Comparison of ENCODE assay signal across 8 cellular contexts in genomic region chr17:48831549-48831883, GRCh38. TPM values are rescaled to one million over a fixed set of nuclear protein-coding genes. Genes with fewer than 3 reads are reported as not detected.
DNase-seq lines count a peak whose midpoint lies in the region; ATAC-seq and TF ChIP-seq lines count a peak whose summit lies in the region.

No MANE protein-coding gene starts in this region.

- intact Hi-C loops in IMR-90 (cut with micrococcal nuclease) = no loop called here

- no peaks in the 10 kb centered on the region for H3K9me3 Mint-ChIP-seq in chondrocyte (ENCODE audit: low read depth)

- BruUV-seq in IMR-90 (replicated peaks; lab: Mats Ljungman, UMichigan) = no TSS peak

- peak overlapping the region; percentile 84 for H3K9ac ChIP-seq in IMR-90 (ENCODE audit: low read depth, low read length)

- peak overlapping the region; percentile 76; the same call in 1 of the 2 replicates for H2AK5ac ChIP-seq in IMR-90 (ENCODE audit: low read depth, low read length)

- H3K27me3 Mint-ChIP-seq in chondrocyte (ENCODE audit: low read depth) = no peaks in the 10 kb centered on the region

- peaks cover 20% of the 10 kb centered on the region for H3K4me1 Mint-ChIP-seq in chondrocyte (ENCODE audit: low read depth)

- in situ Hi-C loops in IMR-90 (cut with MboI; ENCODE audit: low sequenced_read_pairs) = no loop called here

- peak overlapping the region; percentile 77; the same call in 1 of the 2 replicates for H3K23ac ChIP-seq in IMR-90 (ENCODE audit: low read depth, low read length)

- TF ChIP-seq RAD21 in IMR-90 (IDR thresholded peaks at IDR 0.05; ENCODE audit: low read length) = no peak

- H3K4ac ChIP-seq in IMR-90 (ENCODE audit: low read depth, low read length) = peak overlapping the region; percentile 83

- peak overlapping the region; percentile 77 for H3K14ac ChIP-seq in IMR-90 (replicated peaks; ENCODE audit: low read depth, low read length)

- H2BK20ac ChIP-seq in IMR-90 (ENCODE audit: low read depth, low read length) = no peak overlapping the region

- H2AK9ac ChIP-seq in IMR-90 (replicated peaks; ENCODE audit: low read depth, low read length, poor library complexity) = peak overlapping the region; percentile 95

- no peak for ATAC-seq in IMR-90 (ENCODE audit: low read depth)

- H3K56ac ChIP-seq in IMR-90 (ENCODE audit: extremely low read depth, insufficient read depth, low read length) = peak overlapping the region; percentile 16; the same call in 1 of the 2 replicates

- 0% methylated on average over 2 of the region's 8 CpGs; no CpG with 5 or more reads in 1 of the 2 experiments for WGBS in IMR-90 (ENCODE audit: extremely low coverage in 2 of 2, insufficient read length in 1 of 2), 2 experiments

- peak overlapping the region; percentile 99 for H3K27ac Mint-ChIP-seq in chondrocyte (ENCODE audit: unreplicated experiment)

- H3K4me1 ChIP-seq in IMR-90 (ENCODE audit: control insufficient read depth, insufficient read depth, low read length) (peaks cover 5% of the 10 kb centered on the region), muscle layer of duodenum (ENCODE audit: control insufficient read depth in 1 of 2, insufficient read depth in 2 of 2, low read length in 2 of 2) (peaks cover 15 to 21% of the 10 kb centered on the region in 2 donors)

- dilution Hi-C loops in IMR-90 (cut with HindIII; ENCODE audit: low sequenced_read_pairs, unreplicated experiment) = no loop called here

- H3K9me1 ChIP-seq in IMR-90 (ENCODE audit: insufficient read depth, low read length) = peaks cover 4% of the 10 kb centered on the region

- H4K20me1 ChIP-seq in IMR-90 (ENCODE audit: insufficient read depth, low read length) = peaks cover 18% of the 10 kb centered on the region; the same call in 1 of the 2 replicates

- H4K91ac ChIP-seq in IMR-90 (ENCODE audit: insufficient read depth, low read depth, low read length) = peak overlapping the region; percentile 72

- H2BK120ac ChIP-seq in IMR-90 (ENCODE audit: low read depth, low read length) = peak overlapping the region; percentile 41; the same call in 1 of the 2 replicates

- peak overlapping the region; percentile 100 for H2AFZ ChIP-seq in IMR-90 (replicated peaks; ENCODE audit: low read length, poor library complexity)

- H3K9me3 ChIP-seq in IMR-90 (ENCODE audit: control insufficient read depth, insufficient read depth, low read length) (no peaks in the 10 kb centered on the region), muscle layer of duodenum (ENCODE audit: control insufficient read depth in 1 of 2, low read length in 2 of 2) (no peaks in the 10 kb centered on the region)

- H4K5ac ChIP-seq in IMR-90 (ENCODE audit: low read depth, low read length) = peak overlapping the region; percentile 71

- TF ChIP-seq CTCF in 22Rv1 (IDR thresholded peaks at IDR 0.05) (no peak), IMR-90 (conservative IDR thresholded peaks at IDR 0.05; ENCODE audit: low read depth, low read length) (no peak), chondrocyte (IDR thresholded peaks at IDR 0.05) (no peak)

- H3K4me2 ChIP-seq in IMR-90 (ENCODE audit: low read depth, low read length) = peak overlapping the region; percentile 98

- peak overlapping the region; percentile 97 for H3K4me3 Mint-ChIP-seq in chondrocyte (ENCODE audit: unreplicated experiment)

- no peak for TF ChIP-seq POLR2A in IMR-90 (IDR thresholded peaks at IDR 0.05; ENCODE audit: low read depth, low read length)

- H3K36me3 Mint-ChIP-seq in chondrocyte (ENCODE audit: low read depth) = no peaks in the 10 kb centered on the region

- H2BK15ac ChIP-seq in IMR-90 (ENCODE audit: low read depth, low read length) = no peak overlapping the region

- no peaks in the 10 kb centered on the region for H3K36me3 ChIP-seq in IMR-90 (ENCODE audit: control insufficient read depth, insufficient read depth, low read length)
- H3K36me3 ChIP-seq in muscle layer of duodenum (ENCODE audit: control insufficient read depth in 1 of 2, insufficient read depth in 2 of 2, low read length in 2 of 2) = no peaks in the 10 kb centered on the region

- peaks cover 31 to 54% of the 10 kb centered on the region in 2 experiments for H3K79me1 ChIP-seq in IMR-90 (ENCODE audit: low read depth in 1 of 2, low read length in 2 of 2)

- H3K27ac ChIP-seq in 22Rv1 (peak overlapping the region; percentile 36; the same call in 1 of the 2 replicates), IMR-90 (ENCODE audit: insufficient read depth, low read length) (peak overlapping the region; percentile 87), muscle layer of duodenum (ENCODE audit: low read length) (peak overlapping the region; percentile 97)

- peak overlapping the region; percentile 95 for H3K4me3 ChIP-seq in IMR-90 (ENCODE audit: insufficient read depth, low read depth, low read length)
- H3K4me3 ChIP-seq in muscle layer of duodenum (ENCODE audit: low read depth in 1 of 2, low read length in 2 of 2) = peak overlapping the region; percentile 92 to 99

- CTCF ChIA-PET in IMR-90 (lab: Yijun Ruan, JAX) = interaction anchor here (1.2 to 1.5 kb wide), 2 partner anchors 12 to 47 kb away, joined by 3 to 7 read pairs; no protein-coding TSS in a partner anchor

- H3K27me3 ChIP-seq in IMR-90 (ENCODE audit: control insufficient read depth, insufficient read depth, low read length) = no peaks in the 10 kb centered on the region
- H3K27me3 ChIP-seq in muscle layer of duodenum (ENCODE audit: low read depth, low read length) = no peaks in the 10 kb centered on the region

- peak overlapping the region; percentile 82 for H3K18ac ChIP-seq in IMR-90 (ENCODE audit: low read depth, low read length)

- H2BK5ac ChIP-seq in IMR-90 (ENCODE audit: low read depth, low read length, poor library complexity, severe bottlenecking) = peak overlapping the region; percentile 88

- DNase-seq in IMR-90 (no peak), chondrocyte (ENCODE audit: low spot score) (no peak), iPS-NIHi7 (ENCODE audit: extremely low spot score) (no peak), NCI-H1694 (lab: John Stamatoyannopoulos, UW) (no peak), COR-L47 (lab: John Stamatoyannopoulos, UW) (no peak)
- no peak for DNase-seq in activated effector memory CD4-positive, alpha-beta T cell treated with anti-CD3 and anti-CD28 coated beads, Interleukin-2, amount 50 U/mL, for 16 hours

- H4K8ac ChIP-seq in IMR-90 (ENCODE audit: low read depth in 2 of 2, low read length in 2 of 2) = peak overlapping the region; percentile 12 to 88

- POLR2A ChIA-PET in IMR-90 (lab: Charles Lee; ENCODE audit: unreplicated experiment) = no interaction called here

TF ChIP-seq in IMR-90, 13 proteins besides CTCF, POLR2A, EP300 and RAD21:
- TF ChIP-seq NFE2L2 (IDR thresholded peaks at IDR 0.05; ENCODE audit: low read depth, low read length) = no peak
- TF ChIP-seq MXI1 (IDR thresholded peaks at IDR 0.05; ENCODE audit: borderline replicate concordance, low read depth, low read length) = no peak
- TF ChIP-seq FOS (IDR thresholded peaks at IDR 0.05; ENCODE audit: low read depth, low read length) = no peak
- TF ChIP-seq ELK1 (IDR thresholded peaks at IDR 0.05; ENCODE audit: borderline replicate concordance, low read depth, low read length) = no peak
- no peak for TF ChIP-seq RFX5 (IDR thresholded peaks at IDR 0.05; ENCODE audit: low read depth, low read length)
- TF ChIP-seq SMC3 (IDR thresholded peaks at IDR 0.05; ENCODE audit: low read depth, low read length) = no peak
- no peak for TF ChIP-seq BHLHE40 (IDR thresholded peaks at IDR 0.05; ENCODE audit: low read depth, low read length)
- TF ChIP-seq, protein P1, sequence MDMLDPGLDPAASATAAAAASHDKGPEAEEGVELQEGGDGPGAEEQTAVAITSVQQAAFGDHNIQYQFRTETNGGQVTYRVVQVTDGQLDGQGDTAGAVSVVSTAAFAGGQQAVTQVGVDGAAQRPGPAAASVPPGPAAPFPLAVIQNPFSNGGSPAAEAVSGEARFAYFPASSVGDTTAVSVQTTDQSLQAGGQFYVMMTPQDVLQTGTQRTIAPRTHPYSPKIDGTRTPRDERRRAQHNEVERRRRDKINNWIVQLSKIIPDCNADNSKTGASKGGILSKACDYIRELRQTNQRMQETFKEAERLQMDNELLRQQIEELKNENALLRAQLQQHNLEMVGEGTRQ (IDR thresholded peaks at IDR 0.05; ENCODE audit: low read depth, low read length) = no peak
- no peak for TF ChIP-seq MAZ (IDR thresholded peaks at IDR 0.05; ENCODE audit: borderline replicate concordance, low read depth, low read length)
- TF ChIP-seq CHD1 (IDR thresholded peaks at IDR 0.05; ENCODE audit: low read depth, low read length) = no peak
- no peak for TF ChIP-seq MAFK (IDR thresholded peaks at IDR 0.05; ENCODE audit: low read depth, low read length)
- TF ChIP-seq RCOR1 (IDR thresholded peaks at IDR 0.05; ENCODE audit: insufficient replicate concordance, low read length) = no peak
- no peak for TF ChIP-seq CEBPB (IDR thresholded peaks at IDR 0.05; ENCODE audit: low read depth, low read length)

RNA-seq across cellular contexts. Expression of gene CALCOCO2, which starts 0.7 kb away (rescaled TPM):
- 32.2 and 53.4 TPM in 2 replicates for total RNA-seq in IMR-90 (2012; rRNA removed)
- polyA plus RNA-seq in IMR-90 (2012; rRNA removed) = 31.1 and 35.9 TPM in 2 replicates
- polyA plus RNA-seq in IMR-90 (2012; cell fraction: cytosol; rRNA removed) = 6.7 and 15.7 TPM in 2 replicates
- polyA plus RNA-seq in IMR-90 (2012; cell fraction: nucleus; rRNA removed; ENCODE audit: low replicate concordance) = 7.9 and 49.3 TPM in 2 replicates
- total RNA-seq in chondrocyte = 72.4 to 97.9 TPM (median 76.5 TPM) in 3 replicates

RNA-seq across cellular contexts. Expression of gene TTLL6, which starts 14.5 kb away (rescaled TPM):
- total RNA-seq in IMR-90 (2012; rRNA removed) = not detected in 2 replicates
- not detected in 2 replicates for polyA plus RNA-seq in IMR-90 (2012; rRNA removed)
- polyA plus RNA-seq in IMR-90 (2012; cell fraction: cytosol; rRNA removed) = not detected in 2 replicates
- polyA plus RNA-seq in IMR-90 (2012; cell fraction: nucleus; rRNA removed; ENCODE audit: low replicate concordance) = 0.07 and 0.21 TPM in 2 replicates
- not detected in 3 replicates for total RNA-seq in chondrocyte

Comparison
In these comparisons a context has a peak if more than half of its experiments do, and no peak if none do; other contexts are left out.
1. H3K27ac ChIP-seq: peak in every context shown above with its lines; median percentile 97 in muscle layer of duodenum; 87 in IMR-90; 36 in 22Rv1.